ENCODE assay signal across 1 cellular context in genomic region chr2:231068525-231069222, GRCh38.
TF ChIP-seq lines count a peak whose summit lies in the region.

No MANE protein-coding gene starts in this region.

TF ChIP-seq in K562, 482 proteins besides CTCF, POLR2A, EP300 and RAD21 (continues in another document):
- peak; percentile 44 for TF ChIP-seq CBFA2T3 (IDR thresholded peaks at IDR 0.05)
- no peak for TF ChIP-seq ZNF518B (CRISPR knock-in tag; IDR thresholded peaks at IDR 0.05)
- no peak for TF ChIP-seq ETS2 (tag; IDR thresholded peaks at IDR 0.05; ENCODE audit: borderline replicate concordance, poor library complexity, severe bottlenecking)
- TF ChIP-seq SMARCA4 (IDR thresholded peaks at IDR 0.05), result peak; percentile 78
- TF ChIP-seq PML (IDR thresholded peaks at IDR 0.05; ENCODE audit: low read length), result no peak
- TF ChIP-seq ZNF316 (IDR thresholded peaks at IDR 0.05), result 0 out of 2 replicates have a peak, but pooled peaks have one; percentile 8
- TF ChIP-seq TFAM (CRISPR knock-in tag; conservative IDR thresholded peaks at IDR 0.05), result no peak
- no peak for TF ChIP-seq CXXC5 (CRISPR knock-in tag; IDR thresholded peaks at IDR 0.05)
- peak; percentile 79 for TF ChIP-seq SMARCE1 (IDR thresholded peaks at IDR 0.05)
- no peak for TF ChIP-seq ZNF583 (CRISPR knock-in tag; IDR thresholded peaks at IDR 0.05)
- no peak for TF ChIP-seq ELF4 (CRISPR knock-in tag; IDR thresholded peaks at IDR 0.05)
- no peak for TF ChIP-seq ZBTB33 (CRISPR knock-in tag; IDR thresholded peaks at IDR 0.05)
- no peak for TF ChIP-seq RFX7 (CRISPR knock-in tag; IDR thresholded peaks at IDR 0.05)
- TF ChIP-seq ZFP30 (CRISPR knock-in tag; IDR thresholded peaks at IDR 0.05; ENCODE audit: borderline replicate concordance), result no peak
- no peak for TF ChIP-seq ZNF239 (CRISPR knock-in tag; IDR thresholded peaks at IDR 0.05)
- TF ChIP-seq DACH1 (IDR thresholded peaks at IDR 0.05; ENCODE audit: partially characterized antibody), result peak; percentile 39
- no peak for TF ChIP-seq LCOR (CRISPR knock-in tag; IDR thresholded peaks at IDR 0.05)
- TF ChIP-seq TARDBP (IDR thresholded peaks at IDR 0.05), result no peak
- no peak for TF ChIP-seq ASH1L (IDR thresholded peaks at IDR 0.05; ENCODE audit: borderline replicate concordance, low read depth, partially characterized antibody)
- TF ChIP-seq TCFL5 (CRISPR knock-in tag; conservative IDR thresholded peaks at IDR 0.05), result no peak
- TF ChIP-seq DNMT1 (IDR thresholded peaks at IDR 0.05), result no peak
- peak; percentile 98 for TF ChIP-seq FOSL1 (tag; conservative IDR thresholded peaks at IDR 0.05)
- TF ChIP-seq CREM (IDR thresholded peaks at IDR 0.05; ENCODE audit: low read depth), result no peak
- TF ChIP-seq ZNF140 (CRISPR knock-in tag; IDR thresholded peaks at IDR 0.05), result no peak
- no peak for TF ChIP-seq HNRNPH1 (optimal IDR thresholded peaks at IDR 0.05; ENCODE audit: low read depth, low read length)
- peak; percentile 9; the same call in 1 of the 2 replicates for TF ChIP-seq TCF3 (CRISPR knock-in tag; IDR thresholded peaks at IDR 0.05)
- TF ChIP-seq CEBPG (CRISPR knock-in tag; IDR thresholded peaks at IDR 0.05), result no peak
- TF ChIP-seq CEBPG (tag; conservative IDR thresholded peaks at IDR 0.05 in 1 of 2, IDR thresholded peaks at IDR 0.05 in 1 of 2), result peak in 1 of 2 experiments; percentile 63; a peak in 1 of 4 replicates
- TF ChIP-seq XRCC3 (IDR thresholded peaks at IDR 0.05), result no peak
- TF ChIP-seq FOXA3 (CRISPR knock-in tag; conservative IDR thresholded peaks at IDR 0.05 in 1 of 2, IDR thresholded peaks at IDR 0.05 in 1 of 2), result peak in 1 of 2 experiments; percentile 73; a peak in 2 of 4 replicates
- TF ChIP-seq TEAD1 (CRISPR knock-in tag; IDR thresholded peaks at IDR 0.05), result no peak
- TF ChIP-seq ZNF77 (CRISPR knock-in tag; IDR thresholded peaks at IDR 0.05), result no peak
- no peak for TF ChIP-seq ATF2 (CRISPR knock-in tag; IDR thresholded peaks at IDR 0.05)
- TF ChIP-seq RCOR1 (IDR thresholded peaks at IDR 0.05; ENCODE audit: borderline replicate concordance in 1 of 2, low read depth in 2 of 2, low read length in 2 of 2), result peak in 1 of 2 experiments; percentile 72; a peak in 2 of 4 replicates
- TF ChIP-seq DPF2 (IDR thresholded peaks at IDR 0.05), result peak; percentile 65
- no peak for TF ChIP-seq THRB (CRISPR knock-in tag; conservative IDR thresholded peaks at IDR 0.05)
- no peak for TF ChIP-seq PPARD (CRISPR knock-in tag; IDR thresholded peaks at IDR 0.05)
- no peak for TF ChIP-seq PREB (CRISPR knock-in tag; IDR thresholded peaks at IDR 0.05)
- TF ChIP-seq ETS1 (conservative IDR thresholded peaks at IDR 0.05; ENCODE audit: control insufficient read depth, low read depth, low read length), result no peak
- TF ChIP-seq ZBTB8A (IDR thresholded peaks at IDR 0.05; ENCODE audit: partially characterized antibody), result no peak
- TF ChIP-seq CTBP1 (IDR thresholded peaks at IDR 0.05; ENCODE audit: borderline replicate concordance), result 0 out of 2 replicates have a peak, but pooled peaks have one; percentile 31
- TF ChIP-seq FOS (IDR thresholded peaks at IDR 0.05; ENCODE audit: extremely low read depth, insufficient read length), result peak; percentile 32
- no peak for TF ChIP-seq ZNF76 (CRISPR knock-in tag; IDR thresholded peaks at IDR 0.05; ENCODE audit: borderline replicate concordance)
- no peak for TF ChIP-seq CBX5 (IDR thresholded peaks at IDR 0.05; ENCODE audit: borderline replicate concordance, low read depth)
- TF ChIP-seq CHD7 (IDR thresholded peaks at IDR 0.05; ENCODE audit: low read depth, low read length), result no peak
- TF ChIP-seq SREBF2 (CRISPR knock-in tag; IDR thresholded peaks at IDR 0.05), result no peak
